In the genomic region with DNA sequence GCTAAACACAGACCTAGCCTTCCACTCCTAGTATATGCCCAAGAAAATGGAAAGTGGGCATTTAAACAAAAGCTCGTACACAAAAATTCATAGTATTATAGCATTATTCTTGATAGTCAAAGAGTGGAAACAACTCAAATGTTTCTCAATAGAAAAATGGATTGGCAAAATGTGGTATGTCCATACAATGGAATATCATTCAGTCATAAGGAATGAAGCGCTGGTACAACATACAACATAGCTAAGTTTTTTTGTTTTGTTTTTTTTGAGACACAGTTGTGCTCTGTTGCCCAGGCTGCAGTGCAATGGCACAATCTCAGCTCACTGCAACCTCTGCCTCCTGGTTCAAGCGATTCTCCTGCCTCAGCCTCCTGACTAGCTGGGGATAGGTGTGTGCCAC, we compare ENCODE assay signal across 10 cellular contexts. TPM values are rescaled to one million over a fixed set of nuclear protein-coding genes. Genes with fewer than 3 reads are reported as not detected.
"Had no signal": no experiment of that assay in that cellular context is flagged by ENCODE, and none has a peak within 500 bp of the region (broad histone marks: within the 10 kb centered on the region; RNA-seq: fewer than 3 reads in every experiment).

No MANE protein-coding gene starts in this region.

- H3K4me3 ChIP-seq: GM23248, HAP-1 had no signal

- H3K4me3 Mint-ChIP-seq: IgD-negative memory B cell had no signal

- ATAC-seq: HCT116, HepG2 had no signal

- H3K27ac Mint-ChIP-seq: IgD-negative memory B cell had no signal

- H3K27me3 Mint-ChIP-seq: IgD-negative memory B cell had no signal

- H3K4me1 ChIP-seq: HAP-1 had no signal

- DNase-seq: GM23248, GOT3, H7 had no signal

- H3K27ac ChIP-seq: GM23248, HL-60 had no signal

- H3K9ac ChIP-seq: GM23248 had no signal

RNA-seq across cellular contexts. Expression of a gene that starts 11.9 kb away (rescaled TPM):
- total RNA-seq: GM23248, H4, H7, HepG2, HT1080 had no signal
- polyA plus RNA-seq: GM23248, HepG2, IgD-negative memory B cell had no signal
